ENCODE assay signal across 16 cellular contexts in the genomic region with DNA sequence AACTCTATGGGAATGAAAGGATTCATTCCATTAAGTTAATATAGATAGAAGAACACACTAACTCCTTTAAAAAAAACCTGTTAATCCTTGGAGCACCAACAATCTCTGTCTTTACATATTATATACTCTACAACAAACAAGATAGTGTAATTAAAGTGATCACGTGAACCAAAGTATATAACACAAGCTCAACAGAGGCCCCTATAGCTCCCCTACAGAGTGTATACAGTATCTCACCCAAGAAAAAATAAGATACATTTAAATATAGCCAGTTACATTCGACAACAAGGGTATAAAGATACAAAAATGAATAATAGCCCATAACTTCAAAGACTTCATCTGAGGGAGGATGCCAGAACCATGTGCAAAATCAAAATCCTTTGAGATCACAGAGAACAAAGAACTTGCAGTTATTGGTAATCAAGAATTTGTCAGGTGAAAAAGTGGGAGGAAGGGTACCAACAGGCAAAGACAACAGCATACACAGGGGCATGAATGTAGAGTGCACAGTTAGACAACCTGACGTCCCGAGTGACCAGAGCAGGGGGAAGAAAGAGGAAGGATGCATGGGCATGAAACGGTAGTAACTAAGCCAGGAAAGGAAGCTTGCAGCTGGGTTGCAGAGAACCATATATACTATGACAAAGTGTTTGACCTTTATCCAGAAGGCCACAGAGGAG. TPM values are rescaled to one million over a fixed set of nuclear protein-coding genes. Genes with fewer than 3 reads are reported as not detected.
A peak's percentile ranks its signal among the peaks of the same experiment; 100 is the strongest.
DNase-seq lines count a peak whose midpoint lies in the region; ATAC-seq and TF ChIP-seq lines count a peak whose summit lies in the region.
"Had no signal": no experiment of that assay in that cellular context is flagged by ENCODE, and none has a peak within 500 bp of the region (broad histone marks: within the 10 kb centered on the region; RNA-seq: fewer than 3 reads in every experiment).

No MANE protein-coding gene starts in this region.

- H3K9ac ChIP-seq in BLaER1: no peak overlapping the region
- H3K9ac ChIP-seq in OCI-LY3 (ENCODE audit: low read length): peak overlapping the region; percentile 39
- no peak overlapping the region for H3K9ac ChIP-seq in endodermal cell (ENCODE audit: extremely low read depth, low read length, poor library complexity, severe bottlenecking)
- H3K9ac ChIP-seq: parathyroid adenoma had no signal

- H3K36me3 Mint-ChIP-seq in endodermal cell (ENCODE audit: low read depth): peaks cover 11% of the 10 kb centered on the region

- peaks cover 97% of the 10 kb centered on the region for H3K79me2 ChIP-seq in OCI-LY3 (ENCODE audit: low read length)
- H3K79me2 ChIP-seq: parathyroid adenoma had no signal

- peaks cover 38% of the 10 kb centered on the region for H3K4me1 ChIP-seq in BLaER1
- H3K4me1 ChIP-seq in OCI-LY3 (ENCODE audit: low read length): peaks cover 42% of the 10 kb centered on the region
- no peaks in the 10 kb centered on the region for H3K4me1 ChIP-seq in endodermal cell (ENCODE audit: control insufficient read depth, insufficient read depth, low read length)
- H3K4me1 ChIP-seq: parathyroid adenoma had no signal

- TF ChIP-seq CTCF in GM12865 (IDR thresholded peaks at IDR 0.05; ENCODE audit: insufficient read depth, low read depth, low read length, missing control alignments) (peak; percentile 7), OCI-LY3 (IDR thresholded peaks at IDR 0.05; ENCODE audit: low read depth, low read length) (peak; percentile 29), endodermal cell (conservative IDR thresholded peaks at IDR 0.05) (peak; percentile 50)

- no peaks in the 10 kb centered on the region for H3K9me3 Mint-ChIP-seq in endodermal cell

- H3K27me3 ChIP-seq in BLaER1: no peaks in the 10 kb centered on the region
- H3K27me3 ChIP-seq in OCI-LY3 (ENCODE audit: low read depth, low read length): no peaks in the 10 kb centered on the region
- peaks cover 9% of the 10 kb centered on the region for H3K27me3 ChIP-seq in endodermal cell (ENCODE audit: control insufficient read depth, insufficient read depth, low read length, poor library complexity, severe bottlenecking)

- H3K4me1 Mint-ChIP-seq in endodermal cell: peaks cover 15% of the 10 kb centered on the region

- H3K4me2 ChIP-seq in BLaER1 (peak overlapping the region; percentile 36), OCI-LY3 (ENCODE audit: low read length) (peak overlapping the region; percentile 74)

- H3K27ac Mint-ChIP-seq in endodermal cell: no peak overlapping the region

- peaks cover 8% of the 10 kb centered on the region for H3K27me3 Mint-ChIP-seq in endodermal cell (ENCODE audit: insufficient read depth)

- ATAC-seq in HG03095 (IDR thresholded peaks at IDR 0.05; ENCODE audit: unreplicated experiment) (no peak), GM19397 (IDR thresholded peaks at IDR 0.05; ENCODE audit: unreplicated experiment) (no peak)
- ATAC-seq: lower lobe of right lung, Right ventricle myocardium inferior had no signal

- no peak overlapping the region for H2AFZ ChIP-seq in OCI-LY3 (ENCODE audit: low read depth, low read length)
- H2AFZ ChIP-seq: parathyroid adenoma had no signal

- H3K36me3 ChIP-seq in BLaER1 (peaks cover 51% of the 10 kb centered on the region), OCI-LY3 (replicated peaks; ENCODE audit: low read depth, low read length) (peaks cover 73% of the 10 kb centered on the region), endodermal cell (ENCODE audit: control insufficient read depth, insufficient read depth, low read length) (peaks cover 8% of the 10 kb centered on the region)

- 95 to 100% methylated on average over 4 to 5 of the region's 5 CpGs for WGBS in endodermal cell (ENCODE audit: insufficient coverage in 1 of 2, insufficient read length in 1 of 2), 2 experiments

- H3K4me3 ChIP-seq in BLaER1 (no peak overlapping the region), GM12865 (ENCODE audit: low read depth, low read length) (peak overlapping the region; percentile 35), OCI-LY3 (ENCODE audit: low read length) (peak overlapping the region; percentile 84), endodermal cell (ENCODE audit: low read length) (no peak overlapping the region)
- H3K4me3 ChIP-seq: lower lobe of right lung had no signal

- H3K4me3 Mint-ChIP-seq in endodermal cell: no peak overlapping the region

- no peak overlapping the region for H3K27ac ChIP-seq in BLaER1
- H3K27ac ChIP-seq in OCI-LY3 (ENCODE audit: low read length): peak overlapping the region; percentile 98
- H3K27ac ChIP-seq in endodermal cell (ENCODE audit: low read depth, low read length): no peak overlapping the region
- H3K27ac ChIP-seq: C4-2B, lower lobe of right lung, parathyroid adenoma had no signal

- peaks cover 78% of the 10 kb centered on the region for H4K20me1 ChIP-seq in BLaER1
- H4K20me1 ChIP-seq in OCI-LY3 (ENCODE audit: insufficient read depth, low read length): peaks cover 70% of the 10 kb centered on the region

- DNase-seq in GM12865 (ENCODE audit: low read depth) (no peak), endodermal cell (no peak), activated gamma-delta T cell (lab: John Stamatoyannopoulos, UW) (no peak)
- DNase-seq in stimulated activated naive CD4-positive, alpha-beta T cell treated with Interleukin-2 at 50 U/mL for 16 hours (lab: John Stamatoyannopoulos, UW): no peak
- DNase-seq: activated CD4-positive, CD25-positive, alpha-beta regulatory T cell treated with anti-CD3 and anti-CD28 coated beads, Interleukin-2, amount 50 U/mL, for 72 hours; lower lobe of right lung; NCI-H1417; NCI-H510A treated with DMSO at 0.1 percent for 48 hours; stimulated activated CD4-positive, alpha-beta T cell treated with anti-CD3 and anti-CD28 coated beads, Interleukin-15, amount 100 ng/mL, for 24 hours had no signal

- H3K9me3 ChIP-seq in BLaER1 (no peaks in the 10 kb centered on the region), OCI-LY3 (ENCODE audit: insufficient read depth, low read length) (no peaks in the 10 kb centered on the region), endodermal cell (ENCODE audit: control insufficient read depth, low read length) (no peaks in the 10 kb centered on the region)
- H3K9me3 ChIP-seq: lower lobe of right lung had no signal

RNA-seq across cellular contexts. Expression of gene FCHSD2, which starts 4.7 kb away (rescaled TPM):
- 10 to 100 TPM; 14.0 to 17.6 TPM for total RNA-seq in endodermal cell
- 18.0 TPM for polyA plus RNA-seq in endodermal cell (2013, experiment 1 of 2)
- polyA plus RNA-seq in endodermal cell (2013, experiment 2 of 2): 19.5 TPM

Comparison
In these comparisons a context has a peak if more than half of its experiments do, and no peak if none do; other contexts are left out.
1. H3K4me3 ChIP-seq: peak in GM12865 (single experiment) and OCI-LY3 (single experiment); none in BLaER1 (single experiment) and endodermal cell (single experiment).
2. Peak in every context shown above with its lines, with median percentiles within 50 percentile points of each other: CTCF ChIP-seq.